8 cellular contexts compared by ENCODE assay signal in the genomic region with DNA sequence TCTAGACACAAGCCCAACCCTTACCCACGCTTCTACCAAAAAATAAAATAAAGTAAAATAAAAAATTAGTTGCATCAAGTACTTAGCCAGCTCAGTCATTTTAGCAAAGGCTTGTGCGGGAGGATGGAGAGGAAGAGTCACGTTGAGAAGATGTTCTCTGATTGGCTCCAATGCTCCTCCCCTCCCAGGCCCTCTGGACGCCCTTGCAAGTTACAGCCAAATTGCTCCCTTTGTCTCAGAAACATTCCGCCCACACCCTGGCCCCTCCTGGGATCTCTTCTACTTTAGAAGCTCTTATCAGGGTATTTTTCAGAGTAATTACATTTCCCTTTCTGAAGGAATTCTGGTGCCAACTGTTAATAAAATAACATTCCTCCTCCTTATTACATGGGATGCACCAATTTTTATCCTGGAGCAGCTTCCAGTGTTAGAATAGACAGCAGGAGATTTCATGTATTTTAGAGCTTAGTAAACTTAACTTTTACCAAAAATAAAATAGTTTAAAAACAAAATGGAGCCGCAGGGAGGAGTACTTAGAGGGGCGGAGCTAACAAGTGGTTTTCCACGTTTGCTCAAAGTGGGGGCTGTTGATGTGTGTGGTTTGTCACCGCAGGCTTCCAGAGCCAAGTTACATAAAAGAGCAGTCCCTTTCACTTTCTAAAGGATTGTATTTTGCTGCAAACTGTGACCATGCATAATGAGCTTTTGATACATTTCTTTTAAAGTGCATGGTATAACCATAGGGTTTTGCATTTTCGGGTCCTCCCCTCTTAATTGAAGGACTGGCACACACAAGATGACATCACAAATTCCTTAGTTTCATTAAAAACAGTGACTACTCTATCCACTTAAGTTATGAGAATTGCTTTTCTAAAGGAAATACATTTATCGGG.
DNase-seq lines count a peak whose midpoint lies in the region; ATAC-seq lines count a peak whose summit lies in the region.

No MANE protein-coding gene starts in this region.

- peak; percentile 69 for DNase-seq in NCI-H2227 treated with DMSO at 0.1 percent for 48 hours (lab: John Stamatoyannopoulos, UW)
- DNase-seq in activated T-cell treated with anti-CD3 and anti-CD28 coated beads, Interleukin-2, amount 50 U/mL, for 48 hours, result peak; percentile 35 to 46
- DNase-seq in Right ventricle myocardium superior, result peak; percentile 83
- DNase-seq in ACHN, result no peak

- ATAC-seq in GM21576 (IDR thresholded peaks at IDR 0.05; ENCODE audit: unreplicated experiment), result peak; percentile 47
- ATAC-seq in Right ventricle myocardium superior (ENCODE audit: poor library complexity), result peak; percentile 94
- no peak for ATAC-seq in HG02678 (IDR thresholded peaks at IDR 0.05; ENCODE audit: unreplicated experiment)
- ATAC-seq in HG02763 (IDR thresholded peaks at IDR 0.05; ENCODE audit: unreplicated experiment), result no peak

- H3K27ac ChIP-seq in skin epidermis, result peak overlapping the region in 18 of 21 experiments; percentile 4 to 84 (median 56)

- intact Hi-C loops in Right ventricle myocardium superior (cut with DNase I), result no loop called here

- peak overlapping the region in 3 of 7 experiments; percentile 10 to 20 (median 15) for H3K4me3 ChIP-seq in skin epidermis

- in situ Hi-C loops in ACHN (cut with HindIII; ENCODE audit: low pct_ligation_motif_present, low pct_unique_long_range_greater_than_20kb, low sequenced_read_pairs), result no loop called here

Comparison
In these comparisons a context has a peak if more than half of its experiments do, and no peak if none do; other contexts are left out.
1. ATAC-seq: peak in GM21576 (single experiment) and Right ventricle myocardium superior (single experiment); none in HG02678 (single experiment) and HG02763 (single experiment).